ENCODE assay signal across 8 cellular contexts in the genomic region with DNA sequence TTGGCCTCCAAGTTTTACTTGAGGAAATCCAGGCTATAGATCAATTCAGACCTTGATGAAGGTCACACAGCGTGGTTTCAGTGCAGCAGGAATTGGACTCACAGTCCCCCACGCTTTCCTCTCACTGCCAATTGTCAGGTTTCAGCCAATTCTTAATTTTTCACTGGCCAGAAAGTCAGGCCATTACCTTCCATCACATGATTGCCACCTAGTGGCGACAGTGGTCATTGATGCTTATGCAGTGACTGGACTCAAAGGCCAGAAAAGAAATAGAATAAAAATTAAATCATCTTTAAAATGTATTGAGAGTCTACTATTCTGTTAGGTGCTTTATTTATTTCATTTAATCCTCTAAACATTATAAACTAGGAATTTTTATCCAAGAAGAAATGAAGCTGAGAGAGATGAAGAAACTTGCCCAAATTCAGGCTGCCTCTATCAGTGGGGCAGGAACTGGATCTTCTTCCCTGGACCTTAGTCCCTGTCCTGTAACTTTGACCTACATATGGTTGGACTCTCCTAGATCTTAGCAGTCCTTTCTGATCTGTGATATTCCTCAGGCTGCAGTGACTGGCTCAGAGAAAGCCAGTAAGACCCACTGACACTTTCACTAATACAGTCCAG.
A peak's percentile ranks its signal among the peaks of the same experiment; 100 is the strongest.
DNase-seq lines count a peak whose midpoint lies in the region; ATAC-seq and TF ChIP-seq lines count a peak whose summit lies in the region.

No MANE protein-coding gene starts in this region.

- peak; percentile 93 for TF ChIP-seq RAD21 in liver (IDR thresholded peaks at IDR 0.05)

- no peaks in the 10 kb centered on the region for H3K4me1 Mint-ChIP-seq in central memory CD8-positive, alpha-beta T cell

- H3K9me3 Mint-ChIP-seq in central memory CD8-positive, alpha-beta T cell: no peaks in the 10 kb centered on the region

- no peak overlapping the region for H3K4me3 ChIP-seq in liver (ENCODE audit: low read depth in 1 of 3, low read length in 3 of 3)

- DNase-seq in Ammon's horn (ENCODE audit: low spot score) (peak; percentile 89), NCI-H2081 treated with DMSO at 0.1 percent for 48 hours (lab: John Stamatoyannopoulos, UW) (peak; percentile 62)
- DNase-seq in activated CD4-positive, CD25-positive, alpha-beta regulatory T cell treated with anti-CD3 and anti-CD28 coated beads, Interleukin-2, amount 50 U/mL, for 16 hours (ENCODE audit: low read depth, low spot score): peak; percentile 12
- DNase-seq in central memory CD8-positive, alpha-beta T cell (ENCODE audit: low spot score in 2 of 2): peak; percentile 15 to 37
- peak; percentile 28 to 35 (median 28) for DNase-seq in stimulated activated CD4-positive, alpha-beta T cell treated with anti-CD3 and anti-CD28 coated beads, TNF-alpha, amount 100 ng/mL, for 4 hours (ENCODE audit: low read depth in 3 of 3)

- H3K27me3 ChIP-seq in liver (ENCODE audit: control insufficient read depth in 4 of 4, insufficient read depth in 4 of 4, low read length in 3 of 4): no peaks in the 10 kb centered on the region

- peaks cover 0 to 3% (median under 1%) of the 10 kb centered on the region in 4 donors for H3K4me1 ChIP-seq in liver (ENCODE audit: control insufficient read depth in 4 of 4, insufficient read depth in 4 of 4, low read length in 3 of 4)

- TF ChIP-seq CTCF in liver (IDR thresholded peaks at IDR 0.05; ENCODE audit: low read depth, low read length, missing input control): peak; percentile 88

- H3K9ac ChIP-seq in liver (ENCODE audit: low read depth in 1 of 2, low read length in 2 of 2): no peak overlapping the region

- no peaks in the 10 kb centered on the region for H3K36me3 Mint-ChIP-seq in central memory CD8-positive, alpha-beta T cell (ENCODE audit: insufficient read depth)

- H3K36me3 ChIP-seq in liver (ENCODE audit: control insufficient read depth in 4 of 4, insufficient read depth in 3 of 4, low read depth in 1 of 4, low read length in 3 of 4): no peaks in the 10 kb centered on the region

- ATAC-seq in GM18858 (IDR thresholded peaks at IDR 0.05; ENCODE audit: unreplicated experiment) (peak; percentile 97), HG03039 (IDR thresholded peaks at IDR 0.05; ENCODE audit: unreplicated experiment) (peak; percentile 92)
- no peak for ATAC-seq in central memory CD8-positive, alpha-beta T cell (replicated peaks; ENCODE audit: extremely low read depth, poor library complexity, severe bottlenecking)

- no peak overlapping the region for H3K4me3 Mint-ChIP-seq in central memory CD8-positive, alpha-beta T cell

- H3K27ac ChIP-seq in liver (ENCODE audit: low read depth in 1 of 2, low read length in 2 of 2): no peak overlapping the region

- H3K27ac Mint-ChIP-seq in central memory CD8-positive, alpha-beta T cell (ENCODE audit: low read depth): no peak overlapping the region

- WGBS in liver: 2% methylated on average over 3 of the region's 3 CpGs

- H3K9me3 ChIP-seq in liver (ENCODE audit: control insufficient read depth in 4 of 4, low read length in 3 of 4): no peaks in the 10 kb centered on the region

- H3K27me3 Mint-ChIP-seq in central memory CD8-positive, alpha-beta T cell: peaks cover 39% of the 10 kb centered on the region

TF ChIP-seq in liver, 16 proteins besides CTCF, POLR2A, EP300 and RAD21:
- TF ChIP-seq FOXA1 (IDR thresholded peaks at IDR 0.05): no peak
- TF ChIP-seq RXRA (IDR thresholded peaks at IDR 0.05): peak in 1 of 2 donors; percentile 28
- peak; percentile 23 to 41 for TF ChIP-seq HNF4A (conservative IDR thresholded peaks at IDR 0.05)

Comparison
In these comparisons a context has a peak if more than half of its experiments do, and no peak if none do; other contexts are left out.
1. DNase-seq: peak in every context shown above with its lines; median percentile 89 in Ammon's horn; 62 in NCI-H2081 treated with DMSO at 0.1 percent for 48 hours; 28 in stimulated activated CD4-positive, alpha-beta T cell treated with anti-CD3 and anti-CD28 coated beads, TNF-alpha, amount 100 ng/mL, for 4 hours; 26 in central memory CD8-positive, alpha-beta T cell; 12 in activated CD4-positive, CD25-positive, alpha-beta regulatory T cell treated with anti-CD3 and anti-CD28 coated beads, Interleukin-2, amount 50 U/mL, for 16 hours.